In the genomic region with DNA sequence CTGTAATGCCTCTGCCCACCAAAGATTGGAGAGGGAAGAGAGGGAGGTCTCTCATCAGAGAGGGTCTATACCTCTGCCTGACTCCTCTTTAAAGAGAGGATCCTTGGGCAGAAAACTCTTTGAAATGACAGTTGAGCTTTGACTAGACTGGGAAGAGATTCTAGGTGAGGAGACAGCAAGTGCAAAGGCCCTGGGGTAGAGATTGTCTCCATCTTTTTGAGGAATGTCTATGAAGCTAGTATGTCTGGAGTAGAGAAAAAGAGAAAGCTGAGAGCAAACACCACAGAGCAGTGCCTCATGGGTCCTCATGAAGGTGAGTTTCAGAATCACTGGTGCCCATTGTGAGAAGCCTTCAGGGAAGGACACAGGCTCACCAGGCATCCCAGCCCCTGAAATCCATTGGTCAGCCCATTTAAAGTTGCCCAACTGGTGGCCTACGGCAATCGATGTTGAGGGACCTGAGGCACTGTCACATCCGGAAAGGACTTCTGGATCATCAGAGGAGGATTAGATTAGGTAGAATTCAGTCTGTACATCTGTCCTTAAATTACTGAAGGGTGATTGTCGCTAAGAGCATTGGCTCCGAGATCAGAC, we compare ENCODE assay signal across 22 cellular contexts. TPM values are rescaled to one million over a fixed set of nuclear protein-coding genes. Genes with fewer than 3 reads are reported as not detected.
DNase-seq lines count a peak whose midpoint lies in the region; ATAC-seq lines count a peak whose summit lies in the region.
"Had no signal": no experiment of that assay in that cellular context is flagged by ENCODE, and none has a peak within 500 bp of the region (broad histone marks: within the 10 kb centered on the region; RNA-seq: fewer than 3 reads in every experiment).

No MANE protein-coding gene starts in this region.

- CTCF ChIA-PET in activated naive CD4-positive, alpha-beta T cell treated with anti-CD3 and anti-CD28 coated beads for 36 hours (lab: Charles Lee) = interaction anchor here (0.6 to 2.5 kb wide), 2 partner anchors 24 to 98 kb away, joined by 3 to 15 read pairs; no protein-coding TSS in a partner anchor

- peak overlapping the region; percentile 21 for H3K27ac Mint-ChIP-seq in T-helper 1 cell treated with Interleukin-12 subunit alpha and Interleukin-12 subunit beta and Interleukin-4 antibody, amounts not matched to agents 30 μg/mL and 1 μg/mL, for 36 hours
- peak overlapping the region; percentile 69 to 95 for H3K27ac Mint-ChIP-seq in activated naive CD4-positive, alpha-beta T cell treated with anti-CD3 and anti-CD28 coated beads, Interleukin-2, amount 50 U/mL, for 72 hours
- H3K27ac Mint-ChIP-seq in activated naive CD4-positive, alpha-beta T cell treated with anti-CD3 and anti-CD28 coated beads for 36 hours = no peak overlapping the region
- H3K27ac Mint-ChIP-seq in effector memory CD8-positive, alpha-beta T cell = peak overlapping the region; percentile 83 to 96
- H3K27ac Mint-ChIP-seq in stimulated activated naive B cell treated with anti-CD40 and anti-IgM and Interleukin-4, amounts not matched to agents 10 μg/mL and 1 μg/mL and 100 μg/mL, for 72 hours = peak overlapping the region; percentile 7
- H3K27ac Mint-ChIP-seq: H9 had no signal

- H3K9me3 Mint-ChIP-seq in T-helper 1 cell treated with Interleukin-12 subunit alpha and Interleukin-12 subunit beta and Interleukin-4 antibody, amounts not matched to agents 30 μg/mL and 1 μg/mL, for 36 hours = peaks cover 14% of the 10 kb centered on the region
- peaks cover 17 to 27% of the 10 kb centered on the region in 2 donors for H3K9me3 Mint-ChIP-seq in activated naive CD4-positive, alpha-beta T cell treated with anti-CD3 and anti-CD28 coated beads, Interleukin-2, amount 50 U/mL, for 72 hours
- peaks cover 19% of the 10 kb centered on the region for H3K9me3 Mint-ChIP-seq in activated naive CD4-positive, alpha-beta T cell treated with anti-CD3 and anti-CD28 coated beads for 36 hours
- H3K9me3 Mint-ChIP-seq in effector memory CD8-positive, alpha-beta T cell = no peaks in the 10 kb centered on the region
- peaks cover 10 to 15% of the 10 kb centered on the region in 2 donors for H3K9me3 Mint-ChIP-seq in stimulated activated naive B cell treated with anti-CD40 and anti-IgM and Interleukin-4, amounts not matched to agents 10 μg/mL and 1 μg/mL and 100 μg/mL, for 72 hours

- H3K4me1 Mint-ChIP-seq in T-helper 1 cell treated with Interleukin-12 subunit alpha and Interleukin-12 subunit beta and Interleukin-4 antibody, amounts not matched to agents 30 μg/mL and 1 μg/mL, for 36 hours (ENCODE audit: low read depth) = peaks cover 56% of the 10 kb centered on the region
- peaks cover 84% of the 10 kb centered on the region for H3K4me1 Mint-ChIP-seq in activated naive CD4-positive, alpha-beta T cell treated with anti-CD3 and anti-CD28 coated beads for 36 hours (ENCODE audit: low read depth)
- peaks cover 46 to 73% of the 10 kb centered on the region in 2 donors for H3K4me1 Mint-ChIP-seq in effector memory CD8-positive, alpha-beta T cell (ENCODE audit: low read depth in 2 of 2)
- peaks cover 43 to 72% of the 10 kb centered on the region in 2 donors for H3K4me1 Mint-ChIP-seq in stimulated activated naive B cell treated with anti-CD40 and anti-IgM and Interleukin-4, amounts not matched to agents 10 μg/mL and 1 μg/mL and 100 μg/mL, for 72 hours

- no peak for DNase-seq in T-helper 1 cell
- DNase-seq in activated naive CD4-positive, alpha-beta T cell treated with anti-CD3 and anti-CD28 coated beads, Interleukin-2, amount 50 U/mL, for 72 hours (ENCODE audit: low spot score in 2 of 2) = no peak
- no peak for DNase-seq in activated naive CD4-positive, alpha-beta T cell treated with anti-CD3 and anti-CD28 coated beads for 36 hours
- DNase-seq in effector memory CD8-positive, alpha-beta T cell = no peak
- no peak for DNase-seq in stimulated activated naive B cell treated with anti-CD40 and anti-IgM and Interleukin-4, amounts not matched to agents 10 μg/mL and 1 μg/mL and 100 μg/mL, for 72 hours
- DNase-seq in head of caudate nucleus = no peak
- DNase-seq: 8988T; Calu3; dermis blood vessel endothelial cell; EL; H9; lower lobe of right lung; NCI-H2029; NCI-H226; NCI-H774; occipital lobe; PC-3; SIG-M5; stimulated activated CD4-positive, alpha-beta T cell treated with anti-CD3 and anti-CD28 coated beads, Interleukin-2, amount 100 ng/mL, for 48 hours; upper lobe of right lung had no signal

- H3K4me3 Mint-ChIP-seq in T-helper 1 cell treated with Interleukin-12 subunit alpha and Interleukin-12 subunit beta and Interleukin-4 antibody, amounts not matched to agents 30 μg/mL and 1 μg/mL, for 36 hours = no peak overlapping the region
- H3K4me3 Mint-ChIP-seq in activated naive CD4-positive, alpha-beta T cell treated with anti-CD3 and anti-CD28 coated beads for 36 hours = no peak overlapping the region
- no peak overlapping the region for H3K4me3 Mint-ChIP-seq in effector memory CD8-positive, alpha-beta T cell
- H3K4me3 Mint-ChIP-seq in stimulated activated naive B cell treated with anti-CD40 and anti-IgM and Interleukin-4, amounts not matched to agents 10 μg/mL and 1 μg/mL and 100 μg/mL, for 72 hours = no peak overlapping the region
- H3K4me3 Mint-ChIP-seq: H9 had no signal

- no peak for ATAC-seq in activated naive CD4-positive, alpha-beta T cell treated with anti-CD3 and anti-CD28 coated beads, Interleukin-2, amount 50 U/mL, for 72 hours
- no peak for ATAC-seq in effector memory CD8-positive, alpha-beta T cell (replicated peaks)
- ATAC-seq in stimulated activated naive B cell treated with anti-CD40 and anti-IgM and Interleukin-4, amounts not matched to agents 10 μg/mL and 1 μg/mL and 100 μg/mL, for 72 hours (replicated peaks) = no peak
- ATAC-seq in HG02981 (IDR thresholded peaks at IDR 0.05; ENCODE audit: unreplicated experiment) = no peak
- ATAC-seq: lower lobe of right lung, PC-3, upper lobe of right lung had no signal

- intact Hi-C loops in activated naive CD4-positive, alpha-beta T cell treated with anti-CD3 and anti-CD28 coated beads for 36 hours (cut with micrococcal nuclease) = no loop called here
- intact Hi-C loops in head of caudate nucleus (cut with DNase I) = no loop called here

- peaks cover 49% of the 10 kb centered on the region for H3K36me3 Mint-ChIP-seq in T-helper 1 cell treated with Interleukin-12 subunit alpha and Interleukin-12 subunit beta and Interleukin-4 antibody, amounts not matched to agents 30 μg/mL and 1 μg/mL, for 36 hours (ENCODE audit: low read depth)
- peaks cover 42 to 72% of the 10 kb centered on the region in 2 donors for H3K36me3 Mint-ChIP-seq in activated naive CD4-positive, alpha-beta T cell treated with anti-CD3 and anti-CD28 coated beads, Interleukin-2, amount 50 U/mL, for 72 hours
- H3K36me3 Mint-ChIP-seq in activated naive CD4-positive, alpha-beta T cell treated with anti-CD3 and anti-CD28 coated beads for 36 hours (ENCODE audit: low read depth) = peaks cover 34% of the 10 kb centered on the region
- H3K36me3 Mint-ChIP-seq in effector memory CD8-positive, alpha-beta T cell (ENCODE audit: insufficient read depth) = peaks cover 28% of the 10 kb centered on the region
- H3K36me3 Mint-ChIP-seq in stimulated activated naive B cell treated with anti-CD40 and anti-IgM and Interleukin-4, amounts not matched to agents 10 μg/mL and 1 μg/mL and 100 μg/mL, for 72 hours = peaks cover 33 to 49% of the 10 kb centered on the region in 2 donors

- no peaks in the 10 kb centered on the region for H3K27me3 Mint-ChIP-seq in T-helper 1 cell treated with Interleukin-12 subunit alpha and Interleukin-12 subunit beta and Interleukin-4 antibody, amounts not matched to agents 30 μg/mL and 1 μg/mL, for 36 hours (ENCODE audit: low read depth)
- no peaks in the 10 kb centered on the region for H3K27me3 Mint-ChIP-seq in activated naive CD4-positive, alpha-beta T cell treated with anti-CD3 and anti-CD28 coated beads for 36 hours (ENCODE audit: low read depth)
- H3K27me3 Mint-ChIP-seq in effector memory CD8-positive, alpha-beta T cell = no peaks in the 10 kb centered on the region
- H3K27me3 Mint-ChIP-seq in stimulated activated naive B cell treated with anti-CD40 and anti-IgM and Interleukin-4, amounts not matched to agents 10 μg/mL and 1 μg/mL and 100 μg/mL, for 72 hours = no peaks in the 10 kb centered on the region

RNA-seq across cellular contexts. Expression of gene LBH, which starts 31.5 kb away (rescaled TPM):
- total RNA-seq in activated naive CD4-positive, alpha-beta T cell treated with anti-CD3 and anti-CD28 coated beads, Interleukin-2, amount 50 U/mL, for 72 hours = 10 to 100 TPM; 67.0 to 88.2 TPM
- 10 to 100 TPM; 71.4 to 75.3 TPM for total RNA-seq in activated naive CD4-positive, alpha-beta T cell treated with anti-CD3 and anti-CD28 coated beads for 36 hours
